17 cellular contexts compared by ENCODE assay signal in genomic region chr14:54785111-54785777, GRCh38.
DNase-seq lines count a peak whose midpoint lies in the region; ATAC-seq and TF ChIP-seq lines count a peak whose summit lies in the region.
"Had no signal": no experiment of that assay in that cellular context is flagged by ENCODE, and none has a peak within 500 bp of the region (broad histone marks: within the 10 kb centered on the region; RNA-seq: fewer than 3 reads in every experiment).

No MANE protein-coding gene starts in this region.

- H3K4me1 ChIP-seq in left ventricle myocardium inferior (peaks cover 65% of the 10 kb centered on the region), sigmoid colon (peaks cover 0 to 16% (median 8%) of the 10 kb centered on the region in 4 donors)

- TF ChIP-seq CTCF in left ventricle myocardium inferior (IDR thresholded peaks at IDR 0.05; ENCODE audit: borderline replicate concordance), result peak; percentile 7
- TF ChIP-seq CTCF in sigmoid colon (IDR thresholded peaks at IDR 0.05), result no peak
- TF ChIP-seq CTCF in GM10248 (IDR thresholded peaks at IDR 0.05; ENCODE audit: control extremely low read depth, extremely low read depth, low read depth, missing control alignments), result no peak

- POLR2A ChIA-PET in GM10248 (lab: Yijun Ruan, JAX), result no interaction called here

- intact Hi-C loops in left ventricle myocardium inferior (cut with micrococcal nuclease) (no loop called here), sigmoid colon (cut with DNase I) (no loop called here)

- ATAC-seq in SK-N-SH treated with all-trans-retinoic acid at 6 μM for 48 hours (peak; percentile 24; the same call in 2 of the 3 replicates), HG03095 (IDR thresholded peaks at IDR 0.05; ENCODE audit: unreplicated experiment) (no peak), GM21737 (IDR thresholded peaks at IDR 0.05; ENCODE audit: unreplicated experiment) (no peak)
- ATAC-seq: activated CD8-positive, alpha-beta T cell treated with anti-CD3 and anti-CD28 coated beads, Interleukin-2, amount 10 ng/mL, durations not matched to agents 7 days and 5 days; effector memory CD8-positive, alpha-beta T cell had no signal

- TF ChIP-seq POLR2A in sigmoid colon (IDR thresholded peaks at IDR 0.05), result no peak

- H3K36me3 ChIP-seq in left ventricle myocardium inferior, result peaks cover 76% of the 10 kb centered on the region
- H3K36me3 ChIP-seq in sigmoid colon, result peaks cover 5 to 96% (median 46%) of the 10 kb centered on the region in 4 donors

- no peaks in the 10 kb centered on the region for H3K9me3 ChIP-seq in left ventricle myocardium inferior (replicated peaks)
- no peaks in the 10 kb centered on the region for H3K9me3 ChIP-seq in sigmoid colon

- 90 to 92% methylated on average over 8 of the region's 8 CpGs for WGBS in sigmoid colon, 2 donors

- CTCF ChIA-PET in GM10248 (lab: Yijun Ruan, JAX), result interaction anchor here (1.3 to 6.3 kb wide), 4 partner anchors 11 to 22 kb away, joined by 6 to 61 read pairs (median 14); no protein-coding TSS in a partner anchor

- H3K27ac ChIP-seq in left ventricle myocardium inferior (replicated peaks), result peak overlapping the region; percentile 94
- peak overlapping the region in 1 of 4 donors; percentile 42 for H3K27ac ChIP-seq in sigmoid colon
- H3K27ac ChIP-seq: VCaP had no signal

- no peak for TF ChIP-seq EP300 in sigmoid colon (IDR thresholded peaks at IDR 0.05)

- H3K27me3 ChIP-seq in left ventricle myocardium inferior (ENCODE audit: low read depth) (no peaks in the 10 kb centered on the region), sigmoid colon (no peaks in the 10 kb centered on the region)

- DNase-seq in NCI-H1694 treated with DMSO at 0.1 percent for 48 hours (lab: John Stamatoyannopoulos, UW) (peak; percentile 47), left ventricle myocardium inferior (peak; percentile 48), sigmoid colon (peak; percentile 53), GM10248 (ENCODE audit: extremely low spot score) (no peak)
- DNase-seq: activated CD8-positive, alpha-beta T cell treated with anti-CD3 and anti-CD28 coated beads, Interleukin-2, amount 10 ng/mL, durations not matched to agents 7 days and 5 days; activated naive CD4-positive, alpha-beta T cell treated with anti-CD3 and anti-CD28 coated beads, Interleukin-2, amount 10 ng/mL, durations not matched to agents 7 days and 5 days; activated T-cell treated with anti-CD3 and anti-CD28 coated beads, Interleukin-2, amount 50 U/mL, for 48 hours; CD4-positive, alpha-beta memory T cell; DMS53; effector memory CD8-positive, alpha-beta T cell; SHP77 treated with DMSO at 0.1 percent for 48 hours; stimulated activated CD4-positive, alpha-beta T cell treated with anti-CD3 and anti-CD28 coated beads, Interleukin-4, amount 100 ng/mL, for 24 hours; trophoblast cell had no signal

- H3K4me3 ChIP-seq in left ventricle myocardium inferior (peak overlapping the region; percentile 50), sigmoid colon (no peak overlapping the region)

TF ChIP-seq in SK-N-SH treated with all-trans-retinoic acid at 6 μM for 48 hours, 23 proteins besides CTCF, POLR2A, EP300 and RAD21:
- TF ChIP-seq, protein P1, sequence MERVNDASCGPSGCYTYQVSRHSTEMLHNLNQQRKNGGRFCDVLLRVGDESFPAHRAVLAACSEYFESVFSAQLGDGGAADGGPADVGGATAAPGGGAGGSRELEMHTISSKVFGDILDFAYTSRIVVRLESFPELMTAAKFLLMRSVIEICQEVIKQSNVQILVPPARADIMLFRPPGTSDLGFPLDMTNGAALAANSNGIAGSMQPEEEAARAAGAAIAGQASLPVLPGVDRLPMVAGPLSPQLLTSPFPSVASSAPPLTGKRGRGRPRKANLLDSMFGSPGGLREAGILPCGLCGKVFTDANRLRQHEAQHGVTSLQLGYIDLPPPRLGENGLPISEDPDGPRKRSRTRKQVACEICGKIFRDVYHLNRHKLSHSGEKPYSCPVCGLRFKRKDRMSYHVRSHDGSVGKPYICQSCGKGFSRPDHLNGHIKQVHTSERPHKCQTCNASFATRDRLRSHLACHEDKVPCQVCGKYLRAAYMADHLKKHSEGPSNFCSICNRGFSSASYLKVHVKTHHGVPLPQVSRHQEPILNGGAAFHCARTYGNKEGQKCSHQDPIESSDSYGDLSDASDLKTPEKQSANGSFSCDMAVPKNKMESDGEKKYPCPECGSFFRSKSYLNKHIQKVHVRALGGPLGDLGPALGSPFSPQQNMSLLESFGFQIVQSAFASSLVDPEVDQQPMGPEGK (CRISPR knock-in tag; IDR thresholded peaks at IDR 0.05; ENCODE audit: borderline replicate concordance), result no peak
- no peak for TF ChIP-seq ZNF70 (CRISPR knock-in tag; IDR thresholded peaks at IDR 0.05)
- TF ChIP-seq CREB5 (CRISPR knock-in tag; IDR thresholded peaks at IDR 0.05; ENCODE audit: low read depth), result no peak
- TF ChIP-seq OSR1 (CRISPR knock-in tag; IDR thresholded peaks at IDR 0.05), result no peak
- TF ChIP-seq ISL1 (CRISPR knock-in tag; IDR thresholded peaks at IDR 0.05), result no peak
